2 cellular contexts compared by ENCODE assay signal in genomic region chr10:104300002-104300735, GRCh38.
TF ChIP-seq lines count a peak whose summit lies in the region.

No MANE protein-coding gene starts in this region.

TF ChIP-seq in IMR-90, 13 proteins besides CTCF, POLR2A, EP300 and RAD21:
- peak; percentile 78 for TF ChIP-seq CEBPB (IDR thresholded peaks at IDR 0.05; ENCODE audit: low read depth, low read length)
- 0 out of 2 replicates have a peak, but pooled peaks have one; percentile 0 for TF ChIP-seq MAFK (IDR thresholded peaks at IDR 0.05; ENCODE audit: low read depth, low read length)
- peak; percentile 40; the same call in 1 of the 2 replicates for TF ChIP-seq NFE2L2 (IDR thresholded peaks at IDR 0.05; ENCODE audit: low read depth, low read length)
- peak; percentile 93 for TF ChIP-seq USF2 (IDR thresholded peaks at IDR 0.05; ENCODE audit: low read depth, low read length)
- no peak for TF ChIP-seq RFX5 (IDR thresholded peaks at IDR 0.05; ENCODE audit: low read depth, low read length)
- TF ChIP-seq MAZ (IDR thresholded peaks at IDR 0.05; ENCODE audit: borderline replicate concordance, low read depth, low read length) = peak; percentile 51; the same call in 1 of the 2 replicates
- no peak for TF ChIP-seq SMC3 (IDR thresholded peaks at IDR 0.05; ENCODE audit: low read depth, low read length)
- peak; percentile 69; the same call in 1 of the 2 replicates for TF ChIP-seq CHD1 (IDR thresholded peaks at IDR 0.05; ENCODE audit: low read depth, low read length)
- TF ChIP-seq ELK1 (IDR thresholded peaks at IDR 0.05; ENCODE audit: borderline replicate concordance, low read depth, low read length) = no peak
- peak; percentile 76 for TF ChIP-seq BHLHE40 (IDR thresholded peaks at IDR 0.05; ENCODE audit: low read depth, low read length)
- TF ChIP-seq FOS (IDR thresholded peaks at IDR 0.05; ENCODE audit: low read depth, low read length) = peak; percentile 88
- TF ChIP-seq RCOR1 (IDR thresholded peaks at IDR 0.05; ENCODE audit: insufficient replicate concordance, low read length) = no peak
- peak; percentile 64; the same call in 1 of the 2 replicates for TF ChIP-seq MXI1 (IDR thresholded peaks at IDR 0.05; ENCODE audit: borderline replicate concordance, low read depth, low read length)

TF ChIP-seq in HepG2, 621 proteins besides CTCF, POLR2A, EP300 and RAD21:
- TF ChIP-seq ZBTB40 (IDR thresholded peaks at IDR 0.05) (no peak), ZBTB40 (CRISPR knock-in tag; IDR thresholded peaks at IDR 0.05) (no peak), ATF6 (CRISPR knock-in tag; conservative IDR thresholded peaks at IDR 0.05) (no peak), CREB1 (IDR thresholded peaks at IDR 0.05) (0 out of 2 replicates have a peak, but pooled peaks have one; percentile 20), CREB1 (CRISPR knock-in tag; IDR thresholded peaks at IDR 0.05) (no peak), ZSCAN21 (CRISPR knock-in tag; IDR thresholded peaks at IDR 0.05; ENCODE audit: borderline replicate concordance) (no peak), ZNF10 (CRISPR knock-in tag; IDR thresholded peaks at IDR 0.05; ENCODE audit: borderline replicate concordance, low read depth) (no peak), KDM2A (CRISPR knock-in tag; IDR thresholded peaks at IDR 0.05; ENCODE audit: borderline replicate concordance, low read depth) (no peak), ZNF432 (CRISPR knock-in tag; IDR thresholded peaks at IDR 0.05; ENCODE audit: borderline replicate concordance) (no peak), CAMTA2 (CRISPR knock-in tag; IDR thresholded peaks at IDR 0.05; ENCODE audit: borderline replicate concordance) (no peak), ZBTB33 (CRISPR knock-in tag; IDR thresholded peaks at IDR 0.05) (peak; percentile 28; the same call in 1 of the 2 replicates), JUNB (CRISPR knock-in tag; IDR thresholded peaks at IDR 0.05; ENCODE audit: borderline replicate concordance) (no peak), ZNF431 (CRISPR knock-in tag; IDR thresholded peaks at IDR 0.05; ENCODE audit: borderline replicate concordance, low read depth) (no peak), ZNF775 (CRISPR knock-in tag; IDR thresholded peaks at IDR 0.05; ENCODE audit: borderline replicate concordance) (no peak)
TF ChIP-seq in HepG2: peak in this region for 2.
